10 cellular contexts compared by ENCODE assay signal in the genomic region with DNA sequence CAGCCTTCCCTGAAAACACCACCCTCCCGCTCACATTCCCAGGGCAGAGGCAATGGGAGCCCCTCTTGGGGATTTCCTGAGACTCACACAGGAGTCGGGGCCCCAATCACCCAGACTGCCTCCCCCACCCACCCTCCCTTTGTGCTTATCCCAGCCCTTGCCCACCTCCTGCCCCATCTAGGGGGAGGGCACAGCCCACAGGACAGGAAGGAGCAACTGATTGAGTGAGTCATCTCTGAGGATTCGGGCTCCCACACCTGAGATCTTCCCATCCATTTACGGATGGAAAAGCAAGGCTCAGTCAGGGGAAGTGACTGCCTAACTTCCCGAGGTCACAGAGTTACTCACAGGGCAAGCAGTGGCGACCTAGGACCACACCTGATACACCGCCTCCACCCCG. TPM values are rescaled to one million over a fixed set of nuclear protein-coding genes. Genes with fewer than 3 reads are reported as not detected.
"Had no signal": no experiment of that assay in that cellular context is flagged by ENCODE, and none has a peak within 500 bp of the region (broad histone marks: within the 10 kb centered on the region; RNA-seq: fewer than 3 reads in every experiment).

No MANE protein-coding gene starts in this region.

RNA-seq across cellular contexts. Expression of gene LGALS9B, which starts 44.4 kb away (rescaled TPM):
- total RNA-seq: activated B cell treated with CpG ODN at 0.5 μM for 24 hours; activated CD4-positive, alpha-beta memory T cell treated with anti-CD3 and anti-CD28 coated beads for 36 hours; activated CD4-positive, alpha-beta memory T cell treated with anti-CD3 and anti-CD28 coated beads, Interleukin-2, amount 10 ng/mL, durations not matched to agents 7 days and 5 days; activated CD4-positive, alpha-beta T cell treated with anti-CD3 and anti-CD28 coated beads for 36 hours; activated CD4-positive, alpha-beta T cell treated with anti-CD3 and anti-CD28 coated beads, Interleukin-2, amount 10 ng/mL, durations not matched to agents 24 days and 14 days; activated CD8-positive, alpha-beta memory T cell treated with anti-CD3 and anti-CD28 coated beads for 36 hours; activated CD8-positive, alpha-beta T cell treated with anti-CD3 and anti-CD28 coated beads for 36 hours; T-helper 1 cell treated with Interleukin-12 subunit alpha and Interleukin-12 subunit beta and Interleukin-4 antibody, amounts not matched to agents 30 ng/mL and 1 ng/mL, for 36 hours; T-helper 17 cell; WTC11 had no signal
